Comparison of ENCODE assay signal across 17 cellular contexts in genomic region chr17:77035526-77035925, GRCh38.
"Had no signal": no experiment of that assay in that cellular context is flagged by ENCODE, and none has a peak within 500 bp of the region (broad histone marks: within the 10 kb centered on the region; RNA-seq: fewer than 3 reads in every experiment).

No MANE protein-coding gene starts in this region.

- H3K36me3 ChIP-seq: lower lobe of right lung, prostate gland, right atrium auricular region, sigmoid colon, stomach, tibial artery had no signal

- H3K9me3 Mint-ChIP-seq: type B pancreatic cell had no signal

- H3K36me3 Mint-ChIP-seq: stimulated activated effector memory CD8-positive, alpha-beta T cell treated with anti-CD3 and anti-CD28 coated beads, Interleukin-12 subunit alpha, Interleukin-12 subunit beta, amount 100 ng/mL, for 72 hours; type B pancreatic cell had no signal

- H3K27ac Mint-ChIP-seq: type B pancreatic cell had no signal

- H3K4me3 ChIP-seq: coronary artery, lower lobe of right lung, prostate gland, right atrium auricular region, sigmoid colon, stomach, testis, tibial artery had no signal

- H3K9me3 ChIP-seq: prostate gland, testis had no signal

- DNase-seq: dermis blood vessel endothelial cell; left ventricle myocardium superior; lower lobe of right lung; sigmoid colon; stimulated activated CD4-positive, alpha-beta T cell treated with anti-CD3 and anti-CD28 coated beads, Interleukin-2, amount 100 ng/mL, for 24 hours; stimulated activated CD4-positive, alpha-beta T cell treated with anti-CD3 and anti-CD28 coated beads, Interleukin-4, amount 100 ng/mL, for 24 hours; stimulated activated naive CD4-positive, alpha-beta T cell treated with Interleukin-2 at 50 U/mL for 16 hours; stomach; testis; tibial artery had no signal

- H3K27ac ChIP-seq: coronary artery, lower lobe of right lung, prostate gland, right atrium auricular region, sigmoid colon, stomach, testis, tibial artery had no signal

- ATAC-seq: left ventricle myocardium superior; lower lobe of right lung; naive thymus-derived CD8-positive, alpha-beta T cell; stimulated activated effector memory CD8-positive, alpha-beta T cell treated with anti-CD3 and anti-CD28 coated beads, Interleukin-12 subunit alpha, Interleukin-12 subunit beta, amount 100 ng/mL, for 72 hours had no signal

- H3K4me3 Mint-ChIP-seq: naive thymus-derived CD8-positive, alpha-beta T cell; neural crest cell; stimulated activated effector memory CD8-positive, alpha-beta T cell treated with anti-CD3 and anti-CD28 coated beads, Interleukin-12 subunit alpha, Interleukin-12 subunit beta, amount 100 ng/mL, for 72 hours; type B pancreatic cell had no signal

- H3K4me1 ChIP-seq: lower lobe of right lung, prostate gland, right atrium auricular region, sigmoid colon, testis had no signal

- H3K27me3 ChIP-seq: right atrium auricular region, testis had no signal
